ENCODE assay signal across 8 cellular contexts in the genomic region with DNA sequence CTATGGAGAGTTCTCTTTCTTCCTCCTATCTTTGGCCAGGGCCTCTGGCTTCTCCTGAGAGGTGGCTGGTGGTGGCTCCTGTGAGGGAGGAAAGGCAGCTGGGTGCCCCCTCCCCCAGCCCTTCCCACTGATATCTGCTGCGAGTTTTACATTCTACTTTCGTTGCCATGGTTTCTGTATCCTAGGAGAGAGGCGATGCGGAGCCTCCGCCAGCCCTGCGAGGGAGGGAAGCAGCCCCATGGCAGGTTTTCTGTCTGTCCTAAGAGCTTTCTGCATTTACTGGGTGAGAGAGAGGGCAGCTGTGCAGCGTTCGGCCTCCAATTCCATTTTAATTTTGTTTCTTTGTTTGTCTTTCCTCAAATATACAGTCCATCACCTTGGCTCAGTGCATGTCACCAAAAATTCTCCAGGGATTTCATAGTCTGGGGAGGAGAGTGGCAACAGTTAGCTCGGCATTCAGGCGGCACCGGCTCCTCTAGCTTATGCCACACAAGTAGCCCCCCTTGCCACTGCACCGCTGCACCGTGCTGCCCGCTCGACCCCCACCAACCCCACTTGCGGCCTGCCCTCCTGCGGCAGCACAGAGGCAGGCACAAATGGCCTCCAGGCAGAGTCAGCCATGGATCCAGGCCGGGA. TPM values are rescaled to one million over a fixed set of nuclear protein-coding genes. Genes with fewer than 3 reads are reported as not detected.
DNase-seq lines count a peak whose midpoint lies in the region; ATAC-seq and TF ChIP-seq lines count a peak whose summit lies in the region.

No MANE protein-coding gene starts in this region.

- no peaks in the 10 kb centered on the region for H3K9me3 ChIP-seq in cardiac muscle cell (ENCODE audit: low read depth)

- no peak for ATAC-seq in Right ventricle myocardium superior (ENCODE audit: poor library complexity)
- peak in 1 of 2 donors; percentile 2 for ATAC-seq in naive thymus-derived CD8-positive, alpha-beta T cell

- H3K4me3 Mint-ChIP-seq in naive thymus-derived CD8-positive, alpha-beta T cell: peak overlapping the region; percentile 60 to 86 (median 74)

- no peak overlapping the region for H3K4me3 ChIP-seq in cardiac muscle cell

- no peaks in the 10 kb centered on the region for H3K27me3 Mint-ChIP-seq in naive thymus-derived CD8-positive, alpha-beta T cell

- POLR2A ChIA-PET in naive thymus-derived CD8-positive, alpha-beta T cell (lab: Charles Lee): interaction anchor here (0.7 to 8.3 kb wide), 17 partner anchors 11 to 251 kb away, joined by 3 to 124 read pairs (median 5); partner anchors contain the start of genes ANAPC16, ASCC1, DDIT4 and DNAJB12

- H3K4me1 ChIP-seq in cardiac muscle cell (ENCODE audit: low read depth): peaks cover 38% of the 10 kb centered on the region

- H3K27ac Mint-ChIP-seq in naive thymus-derived CD8-positive, alpha-beta T cell: peak overlapping the region; percentile 87 to 99 (median 98)

- H3K36me3 ChIP-seq in cardiac muscle cell: peaks cover 9% of the 10 kb centered on the region

- peak overlapping the region; percentile 95 for H3K27ac ChIP-seq in cardiac muscle cell

- peaks cover 0 to 16% (median 6%) of the 10 kb centered on the region in 3 donors for H3K36me3 Mint-ChIP-seq in naive thymus-derived CD8-positive, alpha-beta T cell

- no peaks in the 10 kb centered on the region for H3K27me3 ChIP-seq in cardiac muscle cell

- peaks cover 34 to 82% (median 81%) of the 10 kb centered on the region in 4 donors for H3K4me1 Mint-ChIP-seq in naive thymus-derived CD8-positive, alpha-beta T cell

- H3K9me3 Mint-ChIP-seq in naive thymus-derived CD8-positive, alpha-beta T cell: no peaks in the 10 kb centered on the region

- peak; percentile 83 to 90 for DNase-seq in cardiac muscle cell (ENCODE audit: low read depth in 1 of 2, low spot score in 1 of 2)
- DNase-seq in Right ventricle myocardium superior: no peak
- DNase-seq in NCI-H748 (lab: John Stamatoyannopoulos, UW; ENCODE audit: unreplicated experiment): peak; percentile 94
- DNase-seq in dermis blood vessel endothelial cell: peak; percentile 55
- DNase-seq in naive thymus-derived CD8-positive, alpha-beta T cell: peak in 3 of 10 donors; percentile 24 to 46 (median 41)
- no peak for DNase-seq in HT-29 (ENCODE audit: low spot score)
- DNase-seq in NCI-H446 (lab: John Stamatoyannopoulos, UW): no peak
- DNase-seq in T1000 (lab: John Stamatoyannopoulos, UW): no peak

- no peak for TF ChIP-seq CTCF in cardiac muscle cell (IDR thresholded peaks at IDR 0.05; ENCODE audit: low read depth, low read length)

- intact Hi-C loops in Right ventricle myocardium superior (cut with DNase I): loop anchor here (10.0 kb wide), 4 partner anchors 90 to 440 kb away; partner anchors contain the start of gene CHST3

RNA-seq across cellular contexts. Expression of gene DNAJB12, which starts 20.4 kb away (rescaled TPM):
- total RNA-seq in cardiac muscle cell (29.3 and 32.0 TPM in 2 replicates), Right ventricle myocardium superior (26.1 TPM), dermis blood vessel endothelial cell (25.9 and 35.9 TPM in 2 replicates)
- 23.8 and 34.2 TPM in 2 replicates for polyA plus RNA-seq in cardiac muscle cell
- 10 to 100 TPM; 25.5 to 27.9 TPM for total RNA-seq in naive thymus-derived CD8-positive, alpha-beta T cell
- 10 to 100 TPM; 13.1 to 25.0 (median 16.6) TPM for polyA plus RNA-seq in naive thymus-derived CD8-positive, alpha-beta T cell
- 54.4 and 58.1 TPM in 2 replicates for total RNA-seq in HT-29 (2014; rRNA removed; shearing (Covaris generic))

Comparison
In these comparisons a context has a peak if more than half of its experiments do, and no peak if none do; other contexts are left out.
1. DNase-seq: peak in cardiac muscle cell (2 of 2), NCI-H748 (single experiment) and dermis blood vessel endothelial cell (single experiment); none in Right ventricle myocardium superior (single experiment), HT-29 (single experiment), NCI-H446 (0 of 2) and T1000 (single experiment).